In the genomic region with DNA sequence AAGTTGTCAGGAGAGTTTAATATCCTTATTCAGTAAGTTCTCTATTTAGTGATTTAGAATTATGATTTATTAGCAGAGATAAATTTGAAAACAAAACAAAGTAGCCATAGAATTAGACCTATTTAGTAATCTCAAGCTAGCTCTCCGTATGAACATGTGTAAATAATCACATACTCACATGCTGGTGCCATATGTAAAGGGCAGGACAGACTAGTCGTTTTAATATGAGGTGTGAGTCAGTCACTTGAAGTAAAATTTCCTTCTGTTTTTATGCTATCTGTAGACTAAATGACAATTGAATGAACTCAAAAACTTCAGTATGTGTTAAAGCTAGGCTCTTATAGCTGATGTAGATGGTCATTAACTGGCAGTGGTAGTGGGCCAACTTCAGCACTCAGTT, we compare ENCODE assay signal across 18 cellular contexts.
DNase-seq lines count a peak whose midpoint lies in the region; ATAC-seq and TF ChIP-seq lines count a peak whose summit lies in the region.
"Had no signal": no experiment of that assay in that cellular context is flagged by ENCODE, and none has a peak within 500 bp of the region (broad histone marks: within the 10 kb centered on the region; RNA-seq: fewer than 3 reads in every experiment).

No MANE protein-coding gene starts in this region.

- H3K27me3 Mint-ChIP-seq in CD4-positive, CD25-positive, alpha-beta regulatory T cell, result no peaks in the 10 kb centered on the region
- no peaks in the 10 kb centered on the region for H3K27me3 Mint-ChIP-seq in progenitor cell of endocrine pancreas
- H3K27me3 Mint-ChIP-seq in effector memory CD8-positive, alpha-beta T cell, result no peaks in the 10 kb centered on the region
- H3K27me3 Mint-ChIP-seq: B cell; CD4-positive, alpha-beta memory T cell had no signal

- H3K36me3 Mint-ChIP-seq in CD4-positive, CD25-positive, alpha-beta regulatory T cell, result peaks cover 49% of the 10 kb centered on the region
- peaks cover 9% of the 10 kb centered on the region for H3K36me3 Mint-ChIP-seq in progenitor cell of endocrine pancreas (ENCODE audit: insufficient read depth)
- H3K36me3 Mint-ChIP-seq in effector memory CD8-positive, alpha-beta T cell (ENCODE audit: insufficient read depth), result peaks cover 42% of the 10 kb centered on the region

- peaks cover 36 to 74% (median 64%) of the 10 kb centered on the region in 4 donors for H3K4me1 Mint-ChIP-seq in CD4-positive, CD25-positive, alpha-beta regulatory T cell
- peaks cover 7% of the 10 kb centered on the region for H3K4me1 Mint-ChIP-seq in progenitor cell of endocrine pancreas (ENCODE audit: low read depth)
- H3K4me1 Mint-ChIP-seq in effector memory CD8-positive, alpha-beta T cell (ENCODE audit: low read depth in 2 of 2), result peaks cover 41 to 71% of the 10 kb centered on the region in 2 donors

- H3K9me3 ChIP-seq in CD4-positive, CD25-positive, alpha-beta regulatory T cell (ENCODE audit: control insufficient read depth in 2 of 2, low read length in 2 of 2), result no peaks in the 10 kb centered on the region

- no peak overlapping the region for H3K4me3 ChIP-seq in CD4-positive, CD25-positive, alpha-beta regulatory T cell (ENCODE audit: low read depth, low read length)

- DNase-seq in CD4-positive, CD25-positive, alpha-beta regulatory T cell, result no peak
- DNase-seq in GM04504 (ENCODE audit: low read depth) (peak; percentile 18), HCEC 1CT (peak; percentile 11), fibroblast of gingiva (ENCODE audit: low read depth) (peak; percentile 26), progenitor cell of endocrine pancreas (ENCODE audit: low spot score, unreplicated experiment) (no peak), foreskin keratinocyte (no peak)
- DNase-seq in activated CD4-positive, alpha-beta T cell treated with anti-CD3 and anti-CD28 coated beads, Interleukin-2, amount 50 U/mL, for 4 hours, result no peak
- no peak for DNase-seq in effector memory CD8-positive, alpha-beta T cell
- DNase-seq: ACHN; C1 segment of cervical spinal cord; CD4-positive, alpha-beta memory T cell; COR-L47; DMS153; DMS79 treated with DMSO at 0.1 percent for 48 hours; GF-D8; KBM-7 had no signal

- peak overlapping the region; percentile 7 for H3K27ac ChIP-seq in CD4-positive, CD25-positive, alpha-beta regulatory T cell (ENCODE audit: insufficient read depth, low read length, poor library complexity, severe bottlenecking)
- no peak overlapping the region for H3K27ac ChIP-seq in foreskin keratinocyte

- H3K4me1 ChIP-seq in CD4-positive, CD25-positive, alpha-beta regulatory T cell (ENCODE audit: control insufficient read depth, insufficient read depth, low read length, poor library complexity, severe bottlenecking), result peaks cover 1% of the 10 kb centered on the region
- H3K4me1 ChIP-seq in foreskin keratinocyte, result no peaks in the 10 kb centered on the region

- peaks cover 67% of the 10 kb centered on the region for H3K36me3 ChIP-seq in CD4-positive, CD25-positive, alpha-beta regulatory T cell (ENCODE audit: control insufficient read depth, insufficient read depth, low read length)

- peak overlapping the region in 2 of 3 donors; percentile 33 to 48 for H3K27ac Mint-ChIP-seq in CD4-positive, CD25-positive, alpha-beta regulatory T cell
- no peak overlapping the region for H3K27ac Mint-ChIP-seq in progenitor cell of endocrine pancreas
- peak overlapping the region in 1 of 2 donors; percentile 64 for H3K27ac Mint-ChIP-seq in effector memory CD8-positive, alpha-beta T cell
- H3K27ac Mint-ChIP-seq: B cell had no signal

- no peak for ATAC-seq in CD4-positive, CD25-positive, alpha-beta regulatory T cell (ENCODE audit: low read depth in 2 of 2)
- ATAC-seq in effector memory CD8-positive, alpha-beta T cell (replicated peaks), result no peak
- no peak for ATAC-seq in foreskin keratinocyte
- ATAC-seq: HCT116 had no signal

- H3K27me3 ChIP-seq in CD4-positive, CD25-positive, alpha-beta regulatory T cell (ENCODE audit: control insufficient read depth, insufficient read depth, low read length), result no peaks in the 10 kb centered on the region
- no peaks in the 10 kb centered on the region for H3K27me3 ChIP-seq in foreskin keratinocyte

- H3K9me3 Mint-ChIP-seq in CD4-positive, CD25-positive, alpha-beta regulatory T cell, result no peaks in the 10 kb centered on the region
- no peaks in the 10 kb centered on the region for H3K9me3 Mint-ChIP-seq in progenitor cell of endocrine pancreas (ENCODE audit: low read depth)
- H3K9me3 Mint-ChIP-seq in effector memory CD8-positive, alpha-beta T cell, result no peaks in the 10 kb centered on the region
- H3K9me3 Mint-ChIP-seq: CD4-positive, alpha-beta memory T cell had no signal

- H3K4me3 Mint-ChIP-seq in CD4-positive, CD25-positive, alpha-beta regulatory T cell, result peak overlapping the region in 1 of 4 donors; percentile 7
- H3K4me3 Mint-ChIP-seq in progenitor cell of endocrine pancreas (ENCODE audit: low read depth), result no peak overlapping the region
- H3K4me3 Mint-ChIP-seq in effector memory CD8-positive, alpha-beta T cell, result no peak overlapping the region
- H3K4me3 Mint-ChIP-seq: B cell; CD4-positive, alpha-beta memory T cell had no signal

- no peak for TF ChIP-seq CTCF in progenitor cell of endocrine pancreas (IDR thresholded peaks at IDR 0.05; ENCODE audit: unreplicated experiment)
- TF ChIP-seq CTCF in foreskin keratinocyte (conservative IDR thresholded peaks at IDR 0.05), result no peak

Comparison
In these comparisons a context has a peak if more than half of its experiments do, and no peak if none do; other contexts are left out.
1. DNase-seq: peak in GM04504 (single experiment), HCEC 1CT (single experiment) and fibroblast of gingiva (single experiment); none in CD4-positive, CD25-positive, alpha-beta regulatory T cell (0 of 3), progenitor cell of endocrine pancreas (single experiment), activated CD4-positive, alpha-beta T cell treated with anti-CD3 and anti-CD28 coated beads, Interleukin-2, amount 50 U/mL, for 4 hours (0 of 2), effector memory CD8-positive, alpha-beta T cell (0 of 3) and foreskin keratinocyte (0 of 2).